20 cellular contexts compared by ENCODE assay signal in the genomic region with DNA sequence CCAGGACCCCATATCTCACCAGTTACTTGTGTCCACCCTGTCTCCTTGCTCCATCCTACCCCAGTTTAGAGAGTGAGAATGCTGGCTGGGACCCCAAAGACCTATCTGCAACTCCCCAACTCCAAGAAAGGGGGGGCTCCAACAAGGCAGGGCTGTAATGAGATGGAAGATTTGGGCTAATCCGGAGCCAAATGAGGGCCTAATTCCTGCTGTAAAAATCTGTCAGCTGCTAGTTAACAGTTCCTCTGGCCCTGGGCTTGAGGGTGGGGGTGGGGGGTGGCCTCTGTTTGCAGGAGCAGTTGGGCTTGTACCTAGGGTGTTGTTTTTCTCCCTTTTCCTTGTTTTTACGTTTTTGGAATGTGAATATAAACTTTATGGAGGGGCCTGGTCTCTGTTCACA.
DNase-seq lines count a peak whose midpoint lies in the region; ATAC-seq and TF ChIP-seq lines count a peak whose summit lies in the region.
"Had no signal": no experiment of that assay in that cellular context is flagged by ENCODE, and none has a peak within 500 bp of the region (broad histone marks: within the 10 kb centered on the region; RNA-seq: fewer than 3 reads in every experiment).

No MANE protein-coding gene starts in this region.

- H3K4me1 Mint-ChIP-seq in WTC11 = peaks cover 34% of the 10 kb centered on the region
- no peaks in the 10 kb centered on the region for H3K4me1 Mint-ChIP-seq in CD14-positive monocyte

- H3K4me1 ChIP-seq in mesendoderm (ENCODE audit: control insufficient read depth, low read depth, low read length) (peaks cover 19% of the 10 kb centered on the region), colonic mucosa (no peaks in the 10 kb centered on the region)
- H3K4me1 ChIP-seq: BE2C had no signal

- CTCF ChIA-PET in WTC11 (lab: Charles Lee) = interaction anchor here (0.6 to 1.0 kb wide), 4 partner anchors 11 to 238 kb away, joined by 3 read pairs; no protein-coding TSS in a partner anchor

- H3K27ac ChIP-seq in mesendoderm (ENCODE audit: low read depth, low read length) = no peak overlapping the region
- H3K27ac ChIP-seq in colonic mucosa = no peak overlapping the region
- H3K27ac ChIP-seq: GM23248 had no signal

- H3K4me2 ChIP-seq in mesendoderm (ENCODE audit: low read length) = no peak overlapping the region

- POLR2A ChIA-PET in WTC11 (lab: Charles Lee) = interaction anchor here (0.6 kb wide), 1 partner anchor 19 kb away, joined by 10 read pairs; no protein-coding TSS in a partner anchor

- H2BK15ac ChIP-seq in mesendoderm (replicated peaks; ENCODE audit: low read depth) = no peak overlapping the region

- intact Hi-C loops in CD14-positive monocyte (cut with micrococcal nuclease) (no loop called here), colonic mucosa (cut with DNase I) (no loop called here)

- H2BK120ac ChIP-seq in mesendoderm (ENCODE audit: low read depth, low read length) = no peak overlapping the region

- H3K79me1 ChIP-seq in mesendoderm (ENCODE audit: low read length) = no peaks in the 10 kb centered on the region

- no peak overlapping the region for H3K4ac ChIP-seq in mesendoderm (ENCODE audit: low read depth, low read length)

- DNase-seq in NCI-H82 (lab: John Stamatoyannopoulos, UW) (peak; percentile 71), WTC11 (ENCODE audit: low spot score) (no peak), mesendoderm (no peak), retina (peak; percentile 15), COR-L47 (lab: John Stamatoyannopoulos, UW) (no peak), CD14-positive monocyte (ENCODE audit: low spot score) (no peak), colonic mucosa (no peak)
- DNase-seq in activated CD4-positive, alpha-beta T cell treated with anti-CD3 and anti-CD28 coated beads, Interleukin-2, amount 50 U/mL, for 48 hours = no peak
- DNase-seq: ACHN; BE2C; C1 segment of cervical spinal cord; CD4-positive, alpha-beta T cell; DMS153; DND-41; EL; GM23248; IMR-90 had no signal

- no CpG with 5 or more reads among the region's 2 CpGs for WGBS in mesendoderm (ENCODE audit: extremely low coverage, insufficient coverage, low lambda C conversion rate)

- no peak overlapping the region for H4K5ac ChIP-seq in mesendoderm (ENCODE audit: low read length)

- H3K27me3 Mint-ChIP-seq in WTC11 (ENCODE audit: low read depth) = peaks cover 100% of the 10 kb centered on the region
- peaks cover 11 to 30% (median 13%) of the 10 kb centered on the region in 3 donors for H3K27me3 Mint-ChIP-seq in CD14-positive monocyte (ENCODE audit: low read depth in 3 of 3)

- no peak overlapping the region for H3K18ac ChIP-seq in mesendoderm (ENCODE audit: low read length)

- no peak for TF ChIP-seq CTCF in WTC11 (IDR thresholded peaks at IDR 0.05)
- no peak for TF ChIP-seq CTCF in CD14-positive monocyte (IDR thresholded peaks at IDR 0.05)
- TF ChIP-seq CTCF in colonic mucosa (IDR thresholded peaks at IDR 0.05) = no peak

- H3K4me3 ChIP-seq in mesendoderm (ENCODE audit: low read length) (no peak overlapping the region), colonic mucosa (no peak overlapping the region)
- H3K4me3 ChIP-seq: GM12878, GM23248, K562 had no signal

- no peaks in the 10 kb centered on the region for H3K9me3 ChIP-seq in colonic mucosa
- H3K9me3 ChIP-seq: BE2C had no signal

- peaks cover 26% of the 10 kb centered on the region for H3K27me3 ChIP-seq in mesendoderm (ENCODE audit: insufficient read depth, low read length, poor library complexity)
- no peaks in the 10 kb centered on the region for H3K27me3 ChIP-seq in colonic mucosa
- H3K27me3 ChIP-seq: BE2C had no signal

- ATAC-seq in WTC11 = no peak
- ATAC-seq: GM12878, K562 had no signal

- H2AK5ac ChIP-seq in mesendoderm (ENCODE audit: low read length) = no peak overlapping the region

- no peaks in the 10 kb centered on the region for H3K36me3 ChIP-seq in mesendoderm (ENCODE audit: control insufficient read depth, insufficient read depth, low read length)
- H3K36me3 ChIP-seq in colonic mucosa = no peaks in the 10 kb centered on the region
- H3K36me3 ChIP-seq: BE2C had no signal

- peak overlapping the region; percentile 28 for H3K56ac ChIP-seq in mesendoderm (ENCODE audit: low read length)

- H3K79me2 ChIP-seq in mesendoderm (ENCODE audit: control insufficient read depth, insufficient read depth, low read length) = no peaks in the 10 kb centered on the region

- peak overlapping the region; percentile 12; the same call in 1 of the 2 replicates for H3K4me3 Mint-ChIP-seq in WTC11
- H3K4me3 Mint-ChIP-seq in CD14-positive monocyte = no peak overlapping the region
- H3K4me3 Mint-ChIP-seq: CD4-positive, alpha-beta T cell had no signal

- H3K27ac Mint-ChIP-seq in WTC11 (no peak overlapping the region), CD14-positive monocyte (no peak overlapping the region)
- H3K27ac Mint-ChIP-seq: CD4-positive, alpha-beta T cell; H9 had no signal

- no peak overlapping the region for H2BK5ac ChIP-seq in mesendoderm (ENCODE audit: low read length)

- H3K9me3 Mint-ChIP-seq in WTC11 (peaks cover 8% of the 10 kb centered on the region), CD14-positive monocyte (peaks cover 2 to 17% (median 8%) of the 10 kb centered on the region in 7 donors)

- no peak overlapping the region for H4K8ac ChIP-seq in mesendoderm (ENCODE audit: low read depth, low read length)

- H3K36me3 Mint-ChIP-seq in WTC11 (peaks cover 2% of the 10 kb centered on the region; the same call in 1 of the 2 replicates), CD14-positive monocyte (no peaks in the 10 kb centered on the region)

- H3K9ac ChIP-seq in mesendoderm (ENCODE audit: low read length) = no peak overlapping the region
- no peak overlapping the region for H3K9ac ChIP-seq in colonic mucosa (ENCODE audit: low read depth in 2 of 2, low read length in 2 of 2)
- H3K9ac ChIP-seq: GM23248 had no signal

- H3K23ac ChIP-seq in mesendoderm (ENCODE audit: low read length) = no peak overlapping the region

TF ChIP-seq in WTC11, 78 proteins besides CTCF, POLR2A, EP300 and RAD21:
- TF ChIP-seq NFE2L1 (CRISPR knock-in tag; IDR thresholded peaks at IDR 0.05) = no peak
TF ChIP-seq in WTC11: peak in this region for 0.

Comparison
In these comparisons a context has a peak if more than half of its experiments do, and no peak if none do; other contexts are left out.
1. DNase-seq: peak in NCI-H82 (single experiment) and retina (single experiment); none in WTC11 (single experiment), mesendoderm (single experiment), COR-L47 (single experiment), activated CD4-positive, alpha-beta T cell treated with anti-CD3 and anti-CD28 coated beads, Interleukin-2, amount 50 U/mL, for 48 hours (0 of 2), CD14-positive monocyte (single experiment) and colonic mucosa (single experiment).